1 cellular context compared by ENCODE assay signal in genomic region chr11:65112551-65113360, GRCh38.
TF ChIP-seq lines count a peak whose summit lies in the region.

No MANE protein-coding gene starts in this region.

TF ChIP-seq in SK-N-SH treated with all-trans-retinoic acid at 6 μM for 48 hours, 23 proteins besides CTCF, POLR2A, EP300 and RAD21 (continued from another document):
- TF ChIP-seq TSHZ2 (CRISPR knock-in tag; IDR thresholded peaks at IDR 0.05), result 0 out of 2 replicates have a peak, but pooled peaks have one; percentile 23
- no peak for TF ChIP-seq ZC3H10 (CRISPR knock-in tag; IDR thresholded peaks at IDR 0.05)
- no peak for TF ChIP-seq ZNF8 (CRISPR knock-in tag; IDR thresholded peaks at IDR 0.05)
- no peak for TF ChIP-seq TOX (CRISPR knock-in tag; IDR thresholded peaks at IDR 0.05; ENCODE audit: borderline replicate concordance)
- TF ChIP-seq POU6F1 (CRISPR knock-in tag; IDR thresholded peaks at IDR 0.05; ENCODE audit: borderline replicate concordance, low read depth), result no peak
- no peak for TF ChIP-seq GLIS3 (CRISPR knock-in tag; IDR thresholded peaks at IDR 0.05)
- TF ChIP-seq ARNTL (CRISPR knock-in tag; IDR thresholded peaks at IDR 0.05; ENCODE audit: borderline replicate concordance, low read depth), result no peak
- TF ChIP-seq ESRRG (CRISPR knock-in tag; IDR thresholded peaks at IDR 0.05), result peak; percentile 28; the same call in 1 of the 2 replicates
- no peak for TF ChIP-seq PPARA (CRISPR knock-in tag; IDR thresholded peaks at IDR 0.05; ENCODE audit: borderline replicate concordance)
- no peak for TF ChIP-seq RARB (CRISPR knock-in tag; IDR thresholded peaks at IDR 0.05)
TF ChIP-seq in SK-N-SH treated with all-trans-retinoic acid at 6 μM for 48 hours: peak in this region for 3.
